ENCODE assay signal across 24 cellular contexts in the genomic region with DNA sequence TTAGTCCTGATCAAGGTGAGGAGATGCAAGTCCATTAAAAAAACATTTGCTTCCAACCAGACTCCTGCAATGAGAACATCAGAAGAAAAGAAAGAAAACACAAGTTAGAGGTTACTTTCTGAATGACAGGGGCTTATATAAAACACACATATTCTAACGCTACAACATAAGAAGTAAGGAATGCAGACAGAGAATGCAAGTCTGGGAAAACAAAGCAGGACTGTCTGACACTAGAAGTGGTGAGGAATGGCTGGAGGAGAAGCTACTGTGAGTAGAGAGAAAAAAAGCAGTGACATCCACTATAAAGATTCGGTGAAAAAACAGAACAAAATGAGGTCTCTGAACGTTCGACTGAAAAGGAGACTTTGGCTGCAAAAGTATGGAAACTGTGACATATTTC. TPM values are rescaled to one million over a fixed set of nuclear protein-coding genes. Genes with fewer than 3 reads are reported as not detected.
DNase-seq lines count a peak whose midpoint lies in the region; ATAC-seq and TF ChIP-seq lines count a peak whose summit lies in the region.
"Had no signal": no experiment of that assay in that cellular context is flagged by ENCODE, and none has a peak within 500 bp of the region (broad histone marks: within the 10 kb centered on the region; RNA-seq: fewer than 3 reads in every experiment).

No MANE protein-coding gene starts in this region.

- no peak overlapping the region for H3K4me3 ChIP-seq in endodermal cell (ENCODE audit: low read length)
- no peak overlapping the region for H3K4me3 ChIP-seq in neutrophil (ENCODE audit: low read depth in 1 of 2, low read length in 1 of 2)
- H3K4me3 ChIP-seq: right lobe of liver, upper lobe of right lung had no signal

- TF ChIP-seq CTCF in activated CD8-positive, alpha-beta T cell treated with anti-CD3 and anti-CD28 coated beads for 36 hours (IDR thresholded peaks at IDR 0.05): no peak
- TF ChIP-seq CTCF in endodermal cell (conservative IDR thresholded peaks at IDR 0.05) (no peak), neutrophil (IDR thresholded peaks at IDR 0.05) (no peak)

- no peaks in the 10 kb centered on the region for H3K27me3 Mint-ChIP-seq in activated CD8-positive, alpha-beta T cell treated with anti-CD3 and anti-CD28 coated beads for 36 hours
- H3K27me3 Mint-ChIP-seq in activated CD8-positive, alpha-beta T cell treated with anti-CD3 and anti-CD28 coated beads, Interleukin-2, amount 10 ng/mL, durations not matched to agents 7 days and 5 days (ENCODE audit: low read depth): no peaks in the 10 kb centered on the region
- H3K27me3 Mint-ChIP-seq in activated T-helper 1 cell treated with anti-CD3 and anti-CD28 coated beads, Interleukin-12 subunit alpha, Interleukin-12 subunit beta, Interleukin-2, Interleukin-4 antibody, amounts not matched to agents 30 ng/mL and 10 ng/mL and 1 ng/mL, durations not matched to agents 14 hours and 24 hours and 36 hours (ENCODE audit: insufficient read depth): no peaks in the 10 kb centered on the region
- H3K27me3 Mint-ChIP-seq in endodermal cell (ENCODE audit: insufficient read depth): no peaks in the 10 kb centered on the region
- H3K27me3 Mint-ChIP-seq: activated CD8-positive, alpha-beta memory T cell treated with anti-CD3 and anti-CD28 coated beads, Interleukin-2, amount 10 ng/mL, durations not matched to agents 7 days and 5 days had no signal

- H3K9me3 Mint-ChIP-seq in activated CD8-positive, alpha-beta T cell treated with anti-CD3 and anti-CD28 coated beads for 36 hours: no peaks in the 10 kb centered on the region
- no peaks in the 10 kb centered on the region for H3K9me3 Mint-ChIP-seq in activated CD8-positive, alpha-beta T cell treated with anti-CD3 and anti-CD28 coated beads, Interleukin-2, amount 10 ng/mL, durations not matched to agents 7 days and 5 days (ENCODE audit: insufficient read depth)
- H3K9me3 Mint-ChIP-seq in activated T-helper 1 cell treated with anti-CD3 and anti-CD28 coated beads, Interleukin-12 subunit alpha, Interleukin-12 subunit beta, Interleukin-2, Interleukin-4 antibody, amounts not matched to agents 30 ng/mL and 10 ng/mL and 1 ng/mL, durations not matched to agents 14 hours and 24 hours and 36 hours: no peaks in the 10 kb centered on the region
- H3K9me3 Mint-ChIP-seq in endodermal cell: no peaks in the 10 kb centered on the region
- H3K9me3 Mint-ChIP-seq: nephron had no signal

- 91 to 96% methylated on average over 3 to 4 of the region's 4 CpGs for WGBS in endodermal cell (ENCODE audit: insufficient coverage in 1 of 2, insufficient read length in 1 of 2), 2 experiments

- no peak for DNase-seq in activated CD8-positive, alpha-beta T cell treated with anti-CD3 and anti-CD28 coated beads for 36 hours
- no peak for DNase-seq in activated CD8-positive, alpha-beta T cell treated with anti-CD3 and anti-CD28 coated beads, Interleukin-2, amount 10 ng/mL, durations not matched to agents 7 days and 5 days
- no peak for DNase-seq in activated T-helper 1 cell treated with anti-CD3 and anti-CD28 coated beads, Interleukin-12 subunit alpha, Interleukin-12 subunit beta, Interleukin-2, Interleukin-4 antibody, amounts not matched to agents 30 ng/mL and 10 ng/mL and 1 ng/mL, durations not matched to agents 14 hours and 24 hours and 36 hours (ENCODE audit: low spot score)
- no peak for DNase-seq in endodermal cell
- DNase-seq in central memory CD4-positive, alpha-beta T cell: no peak
- DNase-seq: activated CD8-positive, alpha-beta memory T cell treated with anti-CD3 and anti-CD28 coated beads, Interleukin-2, amount 10 ng/mL, durations not matched to agents 7 days and 5 days; activated effector memory CD4-positive, alpha-beta T cell treated with Interleukin-2 at 50 U/mL for 16 hours; AML-193; amygdala; cerebellar nuclear complex; DMS79; effector memory CD4-positive, alpha-beta T cell; KG1; NCI-H1694 treated with DMSO at 0.1 percent for 48 hours; NCI-H748 treated with DMSO at 0.1 percent for 48 hours; right lobe of liver; upper lobe of right lung had no signal

- H3K4me1 ChIP-seq in endodermal cell (ENCODE audit: control insufficient read depth, insufficient read depth, low read length) (no peaks in the 10 kb centered on the region), neutrophil (ENCODE audit: control insufficient read depth in 1 of 2, insufficient read depth in 1 of 2, low read depth in 1 of 2, low read length in 1 of 2) (peaks cover 6 to 8% of the 10 kb centered on the region in 2 experiments)
- H3K4me1 ChIP-seq: parathyroid adenoma, right lobe of liver, upper lobe of right lung had no signal

- CTCF ChIA-PET in activated CD8-positive, alpha-beta T cell treated with anti-CD3 and anti-CD28 coated beads for 36 hours (lab: Charles Lee): interaction anchor here (1.4 to 6.9 kb wide), 2 partner anchors 19 to 30 kb away, joined by 4 to 43 read pairs; no protein-coding TSS in a partner anchor
- CTCF ChIA-PET in activated CD8-positive, alpha-beta T cell treated with anti-CD3 and anti-CD28 coated beads, Interleukin-2, amount 10 ng/mL, durations not matched to agents 7 days and 5 days (lab: Charles Lee): interaction anchor here (0.6 to 1.6 kb wide), 2 partner anchors 8 to 11 kb away, joined by 3 to 5 read pairs; a partner anchor contains a TSS

- H3K27ac ChIP-seq in endodermal cell (ENCODE audit: low read depth, low read length): no peak overlapping the region
- peak overlapping the region; percentile 58 for H3K27ac ChIP-seq in neutrophil
- H3K27ac ChIP-seq: parathyroid adenoma, right lobe of liver, upper lobe of right lung had no signal

- H3K4me1 Mint-ChIP-seq in activated CD8-positive, alpha-beta T cell treated with anti-CD3 and anti-CD28 coated beads for 36 hours (ENCODE audit: low read depth): peaks cover 1% of the 10 kb centered on the region
- no peaks in the 10 kb centered on the region for H3K4me1 Mint-ChIP-seq in activated CD8-positive, alpha-beta T cell treated with anti-CD3 and anti-CD28 coated beads, Interleukin-2, amount 10 ng/mL, durations not matched to agents 7 days and 5 days (ENCODE audit: low read depth)
- no peaks in the 10 kb centered on the region for H3K4me1 Mint-ChIP-seq in activated T-helper 1 cell treated with anti-CD3 and anti-CD28 coated beads, Interleukin-12 subunit alpha, Interleukin-12 subunit beta, Interleukin-2, Interleukin-4 antibody, amounts not matched to agents 30 ng/mL and 10 ng/mL and 1 ng/mL, durations not matched to agents 14 hours and 24 hours and 36 hours (ENCODE audit: low read depth)
- peaks cover 1% of the 10 kb centered on the region for H3K4me1 Mint-ChIP-seq in endodermal cell
- H3K4me1 Mint-ChIP-seq: activated CD8-positive, alpha-beta memory T cell treated with anti-CD3 and anti-CD28 coated beads, Interleukin-2, amount 10 ng/mL, durations not matched to agents 7 days and 5 days; nephron had no signal

- H3K4me3 Mint-ChIP-seq in activated CD8-positive, alpha-beta T cell treated with anti-CD3 and anti-CD28 coated beads for 36 hours: no peak overlapping the region
- H3K4me3 Mint-ChIP-seq in activated CD8-positive, alpha-beta T cell treated with anti-CD3 and anti-CD28 coated beads, Interleukin-2, amount 10 ng/mL, durations not matched to agents 7 days and 5 days: no peak overlapping the region
- H3K4me3 Mint-ChIP-seq in activated T-helper 1 cell treated with anti-CD3 and anti-CD28 coated beads, Interleukin-12 subunit alpha, Interleukin-12 subunit beta, Interleukin-2, Interleukin-4 antibody, amounts not matched to agents 30 ng/mL and 10 ng/mL and 1 ng/mL, durations not matched to agents 14 hours and 24 hours and 36 hours: no peak overlapping the region
- no peak overlapping the region for H3K4me3 Mint-ChIP-seq in endodermal cell
- H3K4me3 Mint-ChIP-seq: activated CD8-positive, alpha-beta memory T cell treated with anti-CD3 and anti-CD28 coated beads, Interleukin-2, amount 10 ng/mL, durations not matched to agents 7 days and 5 days; nephron had no signal

- no peak for ATAC-seq in activated CD8-positive, alpha-beta T cell treated with anti-CD3 and anti-CD28 coated beads for 36 hours
- ATAC-seq in activated CD8-positive, alpha-beta T cell treated with anti-CD3 and anti-CD28 coated beads, Interleukin-2, amount 10 ng/mL, durations not matched to agents 7 days and 5 days: no peak
- ATAC-seq in GM21447 (IDR thresholded peaks at IDR 0.05; ENCODE audit: unreplicated experiment): no peak
- ATAC-seq in GM19324 (IDR thresholded peaks at IDR 0.05; ENCODE audit: low FRiP score, unreplicated experiment): no peak
- ATAC-seq: activated CD4-positive, CD25-positive, alpha-beta regulatory T cell treated with anti-CD3 and anti-CD28 coated beads, Interleukin-2, amount 50 U/mL, for 24 hours; activated CD8-positive, alpha-beta memory T cell treated with anti-CD3 and anti-CD28 coated beads, Interleukin-2, amount 10 ng/mL, durations not matched to agents 7 days and 5 days; right lobe of liver; upper lobe of right lung had no signal

- H3K27me3 ChIP-seq in endodermal cell (ENCODE audit: control insufficient read depth, insufficient read depth, low read length, poor library complexity, severe bottlenecking) (no peaks in the 10 kb centered on the region), neutrophil (no peaks in the 10 kb centered on the region)
- H3K27me3 ChIP-seq: right lobe of liver, upper lobe of right lung had no signal

- H3K27ac Mint-ChIP-seq in activated CD8-positive, alpha-beta T cell treated with anti-CD3 and anti-CD28 coated beads for 36 hours: peak overlapping the region; percentile 30
- H3K27ac Mint-ChIP-seq in activated CD8-positive, alpha-beta T cell treated with anti-CD3 and anti-CD28 coated beads, Interleukin-2, amount 10 ng/mL, durations not matched to agents 7 days and 5 days: no peak overlapping the region
- H3K27ac Mint-ChIP-seq in activated T-helper 1 cell treated with anti-CD3 and anti-CD28 coated beads, Interleukin-12 subunit alpha, Interleukin-12 subunit beta, Interleukin-2, Interleukin-4 antibody, amounts not matched to agents 30 ng/mL and 10 ng/mL and 1 ng/mL, durations not matched to agents 14 hours and 24 hours and 36 hours: peak overlapping the region; percentile 40
- H3K27ac Mint-ChIP-seq in endodermal cell: peak overlapping the region; percentile 34
- H3K27ac Mint-ChIP-seq: activated CD8-positive, alpha-beta memory T cell treated with anti-CD3 and anti-CD28 coated beads, Interleukin-2, amount 10 ng/mL, durations not matched to agents 7 days and 5 days had no signal

- H3K9me3 ChIP-seq in endodermal cell (ENCODE audit: control insufficient read depth, low read length) (no peaks in the 10 kb centered on the region), neutrophil (no peaks in the 10 kb centered on the region)
- H3K9me3 ChIP-seq: right lobe of liver, upper lobe of right lung had no signal

- peaks cover 42% of the 10 kb centered on the region for H3K36me3 Mint-ChIP-seq in activated CD8-positive, alpha-beta T cell treated with anti-CD3 and anti-CD28 coated beads for 36 hours (ENCODE audit: low read depth)
- H3K36me3 Mint-ChIP-seq in activated CD8-positive, alpha-beta T cell treated with anti-CD3 and anti-CD28 coated beads, Interleukin-2, amount 10 ng/mL, durations not matched to agents 7 days and 5 days (ENCODE audit: low read depth): peaks cover 60% of the 10 kb centered on the region
- peaks cover 49% of the 10 kb centered on the region for H3K36me3 Mint-ChIP-seq in activated T-helper 1 cell treated with anti-CD3 and anti-CD28 coated beads, Interleukin-12 subunit alpha, Interleukin-12 subunit beta, Interleukin-2, Interleukin-4 antibody, amounts not matched to agents 30 ng/mL and 10 ng/mL and 1 ng/mL, durations not matched to agents 14 hours and 24 hours and 36 hours (ENCODE audit: low read depth)
- H3K36me3 Mint-ChIP-seq in endodermal cell (ENCODE audit: low read depth): peaks cover 61% of the 10 kb centered on the region

- intact Hi-C loops in activated CD8-positive, alpha-beta T cell treated with anti-CD3 and anti-CD28 coated beads for 36 hours (cut with micrococcal nuclease): no loop called here
- intact Hi-C loops in activated T-helper 1 cell treated with anti-CD3 and anti-CD28 coated beads, Interleukin-12 subunit alpha, Interleukin-12 subunit beta, Interleukin-2, Interleukin-4 antibody, amounts not matched to agents 30 ng/mL and 10 ng/mL and 1 ng/mL, durations not matched to agents 14 hours and 24 hours and 36 hours (cut with micrococcal nuclease): no loop called here

- no peak overlapping the region for H3K9ac ChIP-seq in endodermal cell (ENCODE audit: extremely low read depth, low read length, poor library complexity, severe bottlenecking)
- H3K9ac ChIP-seq: parathyroid adenoma had no signal

- POLR2A ChIA-PET in activated CD8-positive, alpha-beta T cell treated with anti-CD3 and anti-CD28 coated beads for 36 hours (lab: Charles Lee): interaction anchor here (1.0 kb wide), 1 partner anchor 12 kb away, joined by 3 read pairs; a partner anchor contains a TSS
- POLR2A ChIA-PET in activated CD8-positive, alpha-beta T cell treated with anti-CD3 and anti-CD28 coated beads, Interleukin-2, amount 10 ng/mL, durations not matched to agents 7 days and 5 days (lab: Charles Lee): no interaction called here

- H3K36me3 ChIP-seq in endodermal cell (ENCODE audit: control insufficient read depth, insufficient read depth, low read length): peaks cover 72% of the 10 kb centered on the region
- peaks cover 87% of the 10 kb centered on the region for H3K36me3 ChIP-seq in neutrophil

RNA-seq across cellular contexts. Expression of a gene that starts 12.3 kb away (rescaled TPM):
- total RNA-seq in activated CD8-positive, alpha-beta T cell treated with anti-CD3 and anti-CD28 coated beads for 36 hours: 1 to 10 TPM; 8.6 to 9.3 TPM
- total RNA-seq in activated CD8-positive, alpha-beta T cell treated with anti-CD3 and anti-CD28 coated beads, Interleukin-2, amount 10 ng/mL, durations not matched to agents 7 days and 5 days: 1 to 10 TPM; 6.3 to 6.4 TPM
- total RNA-seq in activated T-helper 1 cell treated with anti-CD3 and anti-CD28 coated beads, Interleukin-12 subunit alpha, Interleukin-12 subunit beta, Interleukin-2, Interleukin-4 antibody, amounts not matched to agents 30 ng/mL and 10 ng/mL and 1 ng/mL, durations not matched to agents 14 hours and 24 hours and 36 hours: 18.8 and 20.2 TPM in 2 replicates
- total RNA-seq in endodermal cell: 10 to 100 TPM; 22.6 to 26.6 TPM
- 33.1 TPM for polyA plus RNA-seq in endodermal cell (2013, experiment 1 of 2)
- polyA plus RNA-seq in endodermal cell (2013, experiment 2 of 2): 25.2 TPM
- total RNA-seq: A172 had no signal

RNA-seq across cellular contexts. Expression of a gene that starts 25.1 kb away (rescaled TPM):
- total RNA-seq in activated CD8-positive, alpha-beta T cell treated with anti-CD3 and anti-CD28 coated beads for 36 hours: 100 to 1,000 TPM in 1 of 2 experiments, 10 to 100 TPM in 1; 98.5 to 105 TPM
- total RNA-seq in activated CD8-positive, alpha-beta T cell treated with anti-CD3 and anti-CD28 coated beads, Interleukin-2, amount 10 ng/mL, durations not matched to agents 7 days and 5 days: 10 to 100 TPM; 94.8 to 98.4 TPM
- total RNA-seq in activated T-helper 1 cell treated with anti-CD3 and anti-CD28 coated beads, Interleukin-12 subunit alpha, Interleukin-12 subunit beta, Interleukin-2, Interleukin-4 antibody, amounts not matched to agents 30 ng/mL and 10 ng/mL and 1 ng/mL, durations not matched to agents 14 hours and 24 hours and 36 hours: 141 and 148 TPM in 2 replicates
- total RNA-seq in endodermal cell: 100 to 1,000 TPM; 108 to 117 TPM
- polyA plus RNA-seq in endodermal cell (2013, experiment 1 of 2): 100 TPM
- polyA plus RNA-seq in endodermal cell (2013, experiment 2 of 2): 91.8 TPM

RNA-seq across cellular contexts. Expression of a gene that starts 25.3 kb away (rescaled TPM):
- 10 to 100 TPM; 33.6 to 35.3 TPM for total RNA-seq in activated CD8-positive, alpha-beta T cell treated with anti-CD3 and anti-CD28 coated beads for 36 hours
- 10 to 100 TPM; 51.6 to 54.3 TPM for total RNA-seq in activated CD8-positive, alpha-beta T cell treated with anti-CD3 and anti-CD28 coated beads, Interleukin-2, amount 10 ng/mL, durations not matched to agents 7 days and 5 days
- total RNA-seq in activated T-helper 1 cell treated with anti-CD3 and anti-CD28 coated beads, Interleukin-12 subunit alpha, Interleukin-12 subunit beta, Interleukin-2, Interleukin-4 antibody, amounts not matched to agents 30 ng/mL and 10 ng/mL and 1 ng/mL, durations not matched to agents 14 hours and 24 hours and 36 hours: 49.5 and 58.1 TPM in 2 replicates
- total RNA-seq in endodermal cell: 10 to 100 TPM; 41.4 to 45.4 TPM
- polyA plus RNA-seq in endodermal cell (2013, experiment 1 of 2): 37.1 TPM
- 47.9 TPM for polyA plus RNA-seq in endodermal cell (2013, experiment 2 of 2)

RNA-seq across cellular contexts. Expression of a gene that starts 42.5 kb away (rescaled TPM):
- 10 to 100 TPM; 38.6 to 47.0 TPM for total RNA-seq in activated CD8-positive, alpha-beta T cell treated with anti-CD3 and anti-CD28 coated beads for 36 hours
- 10 to 100 TPM; 57.4 to 57.5 TPM for total RNA-seq in activated CD8-positive, alpha-beta T cell treated with anti-CD3 and anti-CD28 coated beads, Interleukin-2, amount 10 ng/mL, durations not matched to agents 7 days and 5 days
- 68.4 and 71.7 TPM in 2 replicates for total RNA-seq in activated T-helper 1 cell treated with anti-CD3 and anti-CD28 coated beads, Interleukin-12 subunit alpha, Interleukin-12 subunit beta, Interleukin-2, Interleukin-4 antibody, amounts not matched to agents 30 ng/mL and 10 ng/mL and 1 ng/mL, durations not matched to agents 14 hours and 24 hours and 36 hours
- 10 to 100 TPM; 26.5 to 29.3 TPM for total RNA-seq in endodermal cell
- polyA plus RNA-seq in endodermal cell (2013, experiment 1 of 2): 48.2 TPM
- polyA plus RNA-seq in endodermal cell (2013, experiment 2 of 2): 44.3 TPM

RNA-seq across cellular contexts. Expression of a gene that starts 43.0 kb away (rescaled TPM):
- total RNA-seq in activated CD8-positive, alpha-beta T cell treated with anti-CD3 and anti-CD28 coated beads for 36 hours: 10 to 100 TPM; 32.4 to 33.5 TPM
- total RNA-seq in activated CD8-positive, alpha-beta T cell treated with anti-CD3 and anti-CD28 coated beads, Interleukin-2, amount 10 ng/mL, durations not matched to agents 7 days and 5 days: 10 to 100 TPM; 53.2 to 55.6 TPM
- 38.1 and 42.3 TPM in 2 replicates for total RNA-seq in activated T-helper 1 cell treated with anti-CD3 and anti-CD28 coated beads, Interleukin-12 subunit alpha, Interleukin-12 subunit beta, Interleukin-2, Interleukin-4 antibody, amounts not matched to agents 30 ng/mL and 10 ng/mL and 1 ng/mL, durations not matched to agents 14 hours and 24 hours and 36 hours
- total RNA-seq in endodermal cell: 10 to 100 TPM; 17.3 to 22.8 TPM
- polyA plus RNA-seq in endodermal cell (2013, experiment 1 of 2): 9.4 TPM
- polyA plus RNA-seq in endodermal cell (2013, experiment 2 of 2): 10.8 TPM
